1 cellular context compared by ENCODE assay signal in the genomic region with DNA sequence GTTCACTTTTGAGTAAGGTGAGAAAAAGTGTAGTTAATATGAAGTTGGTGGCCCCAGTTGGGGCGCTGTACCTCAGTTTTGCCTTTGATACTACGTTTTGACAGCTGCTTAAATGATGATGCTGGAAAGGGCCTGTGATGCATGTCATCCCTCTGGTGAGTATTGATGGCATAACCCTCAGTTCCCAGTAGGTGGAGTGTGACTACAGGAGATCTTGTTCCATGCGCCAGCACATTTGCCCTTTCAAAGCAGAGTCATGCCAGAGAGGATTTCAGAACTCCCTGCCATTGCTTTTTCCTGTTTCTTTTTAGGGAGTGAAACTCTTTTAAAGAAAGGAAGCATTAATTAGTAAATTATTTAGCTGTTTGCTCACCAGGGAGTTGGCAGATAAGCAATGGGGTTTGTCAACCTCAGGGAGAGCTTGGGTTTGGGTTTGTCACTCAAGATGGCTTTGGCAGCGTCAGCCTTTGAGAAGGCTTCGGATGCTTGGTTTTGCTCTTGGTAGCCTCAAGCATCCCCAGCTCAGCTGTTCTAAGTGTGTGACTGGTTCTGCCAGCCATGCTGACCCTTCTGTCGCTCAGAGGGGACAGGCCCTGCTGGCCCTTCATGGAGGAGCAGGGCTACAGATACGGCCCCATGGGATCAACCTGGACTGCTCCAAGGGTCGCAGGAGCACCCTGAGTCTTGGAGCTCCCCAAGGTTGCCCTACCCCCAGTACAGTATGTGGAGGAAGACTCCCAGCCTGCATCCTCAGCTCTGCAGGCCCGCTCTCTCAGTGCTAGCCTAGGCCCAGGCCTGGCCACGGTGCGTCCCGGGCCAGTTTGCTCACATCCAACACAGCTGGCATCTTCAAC.
TF ChIP-seq lines count a peak whose summit lies in the region.

No MANE protein-coding gene starts in this region.

TF ChIP-seq in IMR-90, 13 proteins besides CTCF, POLR2A, EP300 and RAD21 (continued from another document):
- TF ChIP-seq SMC3 (IDR thresholded peaks at IDR 0.05; ENCODE audit: low read depth, low read length): peak; percentile 73
- TF ChIP-seq MXI1 (IDR thresholded peaks at IDR 0.05; ENCODE audit: borderline replicate concordance, low read depth, low read length): peak; percentile 69; the same call in 1 of the 2 replicates
TF ChIP-seq in IMR-90: peak in this region for 2.
